Comparison of ENCODE assay signal across 1 cellular context in genomic region chr3:64063207-64063981, GRCh38.
TF ChIP-seq lines count a peak whose summit lies in the region.

No MANE protein-coding gene starts in this region.

TF ChIP-seq in IMR-90, 13 proteins besides CTCF, POLR2A, EP300 and RAD21:
- TF ChIP-seq MXI1 (IDR thresholded peaks at IDR 0.05; ENCODE audit: borderline replicate concordance, low read depth, low read length) = no peak
- TF ChIP-seq RFX5 (IDR thresholded peaks at IDR 0.05; ENCODE audit: low read depth, low read length) = no peak
- no peak for TF ChIP-seq MAFK (IDR thresholded peaks at IDR 0.05; ENCODE audit: low read depth, low read length)
- no peak for TF ChIP-seq CEBPB (IDR thresholded peaks at IDR 0.05; ENCODE audit: low read depth, low read length)
- TF ChIP-seq CHD1 (IDR thresholded peaks at IDR 0.05; ENCODE audit: low read depth, low read length) = no peak
- no peak for TF ChIP-seq ELK1 (IDR thresholded peaks at IDR 0.05; ENCODE audit: borderline replicate concordance, low read depth, low read length)
- no peak for TF ChIP-seq BHLHE40 (IDR thresholded peaks at IDR 0.05; ENCODE audit: low read depth, low read length)
- no peak for TF ChIP-seq SMC3 (IDR thresholded peaks at IDR 0.05; ENCODE audit: low read depth, low read length)
- no peak for TF ChIP-seq NFE2L2 (IDR thresholded peaks at IDR 0.05; ENCODE audit: low read depth, low read length)
- TF ChIP-seq RCOR1 (IDR thresholded peaks at IDR 0.05; ENCODE audit: insufficient replicate concordance, low read length) = no peak
- TF ChIP-seq MAZ (IDR thresholded peaks at IDR 0.05; ENCODE audit: borderline replicate concordance, low read depth, low read length) = no peak
- no peak for TF ChIP-seq FOS (IDR thresholded peaks at IDR 0.05; ENCODE audit: low read depth, low read length)
